Comparison of ENCODE assay signal across 1 cellular context in genomic region chr5:74360535-74361210, GRCh38.
TF ChIP-seq lines count a peak whose summit lies in the region.

No MANE protein-coding gene starts in this region.

TF ChIP-seq in H1, 55 proteins besides CTCF, POLR2A, EP300 and RAD21:
- TF ChIP-seq NRF1 (IDR thresholded peaks at IDR 0.05; ENCODE audit: low read depth, low read length) (no peak), RNF2 (IDR thresholded peaks at IDR 0.05; ENCODE audit: borderline replicate concordance, low read depth, low read length, missing control alignments, poor library complexity, severe bottlenecking) (no peak), JUND (IDR thresholded peaks at IDR 0.05; ENCODE audit: low read length) (no peak), BACH1 (IDR thresholded peaks at IDR 0.05; ENCODE audit: low read length) (no peak), GTF2F1 (IDR thresholded peaks at IDR 0.05; ENCODE audit: borderline replicate concordance, low read depth, low read length) (no peak), MAX (IDR thresholded peaks at IDR 0.05) (no peak), TAF1 (IDR thresholded peaks at IDR 0.05; ENCODE audit: low read depth, low read length) (no peak), CHD2 (IDR thresholded peaks at IDR 0.05; ENCODE audit: low read length) (no peak), SIRT6 (IDR thresholded peaks at IDR 0.05; ENCODE audit: low read length) (no peak), CEBPB (IDR thresholded peaks at IDR 0.05; ENCODE audit: low read depth, low read length) (no peak), CBX8 (IDR thresholded peaks at IDR 0.05; ENCODE audit: borderline replicate concordance, low read depth, low read length) (no peak)
